Comparison of ENCODE assay signal across 17 cellular contexts in the genomic region with DNA sequence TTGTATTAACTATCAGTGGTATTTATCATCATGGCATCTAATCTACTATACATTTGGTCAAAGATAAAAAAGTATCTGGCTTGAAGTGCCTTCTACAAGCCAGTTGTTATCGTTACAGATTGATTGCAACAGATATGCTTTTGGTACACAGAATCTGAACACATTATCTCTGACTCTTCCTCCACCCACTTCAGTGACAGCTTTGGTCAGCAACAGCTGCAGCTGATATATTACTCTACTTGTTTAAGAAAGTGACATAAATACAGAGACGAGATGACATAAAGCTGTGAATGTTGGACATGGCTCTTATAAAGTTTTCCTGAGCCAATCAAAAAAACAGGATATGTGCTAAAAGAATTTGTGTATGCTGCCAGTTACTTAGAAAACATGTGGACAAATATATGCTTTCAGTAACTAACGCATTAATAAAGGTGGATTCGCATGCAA.
DNase-seq lines count a peak whose midpoint lies in the region; ATAC-seq, FAIRE-seq and TF ChIP-seq lines count a peak whose summit lies in the region.
"Had no signal": no experiment of that assay in that cellular context is flagged by ENCODE, and none has a peak within 500 bp of the region (broad histone marks: within the 10 kb centered on the region; RNA-seq: fewer than 3 reads in every experiment).

No MANE protein-coding gene starts in this region.

- no peaks in the 10 kb centered on the region for H3K27me3 Mint-ChIP-seq in activated naive CD8-positive, alpha-beta T cell treated with anti-CD3 and anti-CD28 coated beads for 36 hours
- H3K27me3 Mint-ChIP-seq: IgD-negative memory B cell had no signal

- 22 to 29% (median 27%) methylated on average over 4 of the region's 4 CpGs for WGBS in heart left ventricle, 4 donors
- 53% methylated on average over 4 of the region's 4 CpGs for WGBS in HepG2 (ENCODE audit: low lambda C conversion rate)

- no peaks in the 10 kb centered on the region for H3K9me3 Mint-ChIP-seq in activated naive CD8-positive, alpha-beta T cell treated with anti-CD3 and anti-CD28 coated beads for 36 hours
- H3K9me3 Mint-ChIP-seq: activated naive CD4-positive, alpha-beta T cell treated with anti-CD3 and anti-CD28 coated beads for 36 hours; IgD-negative memory B cell had no signal

- H3K4me3 ChIP-seq in left ventricle myocardium inferior: peak overlapping the region; percentile 36
- peak overlapping the region in 5 of 12 donors; percentile 9 to 33 (median 16) for H3K4me3 ChIP-seq in heart left ventricle
- no peak overlapping the region; a peak in 1 of 6 replicates for H3K4me3 ChIP-seq in HepG2 (replicated peaks in 1 of 3; ENCODE audit: insufficient read depth in 1 of 3, low read depth in 2 of 3, low read length in 3 of 3)

- no peak for TF ChIP-seq CTCF in left ventricle myocardium inferior (IDR thresholded peaks at IDR 0.05; ENCODE audit: borderline replicate concordance)
- TF ChIP-seq CTCF in heart left ventricle (IDR thresholded peaks at IDR 0.05): no peak
- TF ChIP-seq CTCF in HepG2 (CRISPR knock-in tag; IDR thresholded peaks at IDR 0.05): no peak

- H3K9ac ChIP-seq in HepG2 (ENCODE audit: insufficient read depth, low read depth, low read length): no peak overlapping the region

- no peak overlapping the region for H2AFZ ChIP-seq in HepG2 (ENCODE audit: low read length)

- CTCF ChIA-PET in HepG2 (lab: Yijun Ruan, JAX; ENCODE audit: low intra/inter-chr PET ratio, low total read pairs): no interaction called here

- POLR2A ChIA-PET in HepG2 (lab: Yijun Ruan, JAX): interaction anchor here (1.2 to 2.6 kb wide), 2 partner anchors 59 to 192 kb away, joined by 6 to 10 read pairs; no protein-coding TSS in a partner anchor

- H3K4me2 ChIP-seq in HepG2 (ENCODE audit: low read depth, low read length): peak overlapping the region; percentile 62

- peaks cover 73% of the 10 kb centered on the region for H3K4me1 Mint-ChIP-seq in activated naive CD8-positive, alpha-beta T cell treated with anti-CD3 and anti-CD28 coated beads for 36 hours

- peaks cover 5% of the 10 kb centered on the region for H3K79me2 ChIP-seq in HepG2 (ENCODE audit: insufficient read depth, low read length)

- no peak for TF ChIP-seq RAD21 in HepG2 (CRISPR knock-in tag; IDR thresholded peaks at IDR 0.05)

- FAIRE-seq in HepG2 (lab: Jason Lieb, UNC): no peak

- no peak for DNase-seq in left ventricle myocardium inferior
- no peak for DNase-seq in heart left ventricle
- DNase-seq in activated naive CD8-positive, alpha-beta T cell treated with anti-CD3 and anti-CD28 coated beads for 36 hours: no peak
- DNase-seq in HepG2 (ENCODE audit: low spot score): no peak
- DNase-seq in stimulated activated CD4-positive, alpha-beta T cell treated with anti-CD3 and anti-CD28 coated beads, Interleukin-1b, Interleukin-23, amount 100 ng/mL, for 48 hours: no peak
- DNase-seq in NK-92 treated with Interleukin-12 subunit alpha and Interleukin-12 subunit beta, amount 100 ng/mL, for 24 hours (lab: John Stamatoyannopoulos, UW): no peak
- no peak for DNase-seq in GOT3 (lab: John Stamatoyannopoulos, UW)
- no peak for DNase-seq in kidney glomerular epithelial cell (lab: John Stamatoyannopoulos, UW)
- DNase-seq: activated CD4-positive, CD25-positive, alpha-beta regulatory T cell treated with anti-CD3 and anti-CD28 coated beads, Interleukin-2, amount 50 U/mL, for 72 hours; activated naive CD4-positive, alpha-beta T cell treated with anti-CD3 and anti-CD28 coated beads for 36 hours; left colon; NCI-H2029 treated with DMSO at 0.1 percent for 48 hours; nucleus accumbens; stimulated activated CD4-positive, alpha-beta T cell treated with anti-CD3 and anti-CD28 coated beads, Interleukin-15, amount 100 ng/mL, for 24 hours; stimulated activated CD8-positive, alpha-beta memory T cell treated with anti-CD3 and anti-CD28 coated beads, Interleukin-4, amount 100 ng/mL, for 48 hours had no signal

- H3K9me3 ChIP-seq in left ventricle myocardium inferior (replicated peaks) (no peaks in the 10 kb centered on the region), heart left ventricle (no peaks in the 10 kb centered on the region), HepG2 (ENCODE audit: low read length) (no peaks in the 10 kb centered on the region)

- H3K27ac ChIP-seq in left ventricle myocardium inferior (replicated peaks) (peak overlapping the region; percentile 48), heart left ventricle (peak overlapping the region in 6 of 12 donors; percentile 13 to 50 (median 26)), HepG2 (ENCODE audit: extremely low read length, insufficient read depth, low read length) (peak overlapping the region; percentile 21)
- H3K27ac ChIP-seq: coronary artery had no signal

- no peaks in the 10 kb centered on the region for H4K20me1 ChIP-seq in HepG2 (ENCODE audit: insufficient read depth, low read length)

- H3K27ac Mint-ChIP-seq in activated naive CD8-positive, alpha-beta T cell treated with anti-CD3 and anti-CD28 coated beads for 36 hours: peak overlapping the region; percentile 82
- H3K27ac Mint-ChIP-seq: activated naive CD4-positive, alpha-beta T cell treated with anti-CD3 and anti-CD28 coated beads for 36 hours had no signal

- TF ChIP-seq POLR2A in heart left ventricle (IDR thresholded peaks at IDR 0.05) (no peak), HepG2 (IDR thresholded peaks at IDR 0.05; ENCODE audit: insufficient read depth in 1 of 2, low read depth in 2 of 2, low read length in 2 of 2) (no peak)

- H3K4me1 ChIP-seq in left ventricle myocardium inferior: peaks cover 74% of the 10 kb centered on the region
- peaks cover 7 to 62% (median 42%) of the 10 kb centered on the region in 12 donors for H3K4me1 ChIP-seq in heart left ventricle
- peaks cover 59% of the 10 kb centered on the region for H3K4me1 ChIP-seq in HepG2 (ENCODE audit: insufficient read depth, low read length)

- H3K27me3 ChIP-seq in left ventricle myocardium inferior (ENCODE audit: low read depth) (no peaks in the 10 kb centered on the region), heart left ventricle (no peaks in the 10 kb centered on the region), HepG2 (ENCODE audit: control insufficient read depth in 1 of 2, insufficient read depth in 2 of 2, low read length in 2 of 2) (no peaks in the 10 kb centered on the region)

- H3K4me3 Mint-ChIP-seq in activated naive CD8-positive, alpha-beta T cell treated with anti-CD3 and anti-CD28 coated beads for 36 hours: no peak overlapping the region

- no peak for ATAC-seq in heart left ventricle
- ATAC-seq in HepG2: no peak
- ATAC-seq: left colon had no signal

- H3K36me3 ChIP-seq in left ventricle myocardium inferior (no peaks in the 10 kb centered on the region), heart left ventricle (no peaks in the 10 kb centered on the region), HepG2 (replicated peaks in 1 of 2; ENCODE audit: control insufficient read depth in 1 of 2, insufficient read depth in 2 of 2, low read length in 2 of 2) (no peaks in the 10 kb centered on the region)

- in situ Hi-C loops in HepG2 (cut with HindIII; ENCODE audit: extremely low pct_ligation_motif_present, low pct_unique_long_range_greater_than_20kb): no loop called here

- no peak for TF ChIP-seq EP300 in HepG2 (IDR thresholded peaks at IDR 0.05; ENCODE audit: low read depth in 2 of 2, low read length in 2 of 2)
- no peak for TF ChIP-seq EP300 in HepG2 (CRISPR knock-in tag; IDR thresholded peaks at IDR 0.05; ENCODE audit: borderline replicate concordance)

- BruUV-seq in HepG2 (replicated peaks; lab: Mats Ljungman, UMichigan): no TSS peak

- peaks cover 44% of the 10 kb centered on the region for H3K36me3 Mint-ChIP-seq in activated naive CD8-positive, alpha-beta T cell treated with anti-CD3 and anti-CD28 coated beads for 36 hours

- intact Hi-C loops in left ventricle myocardium inferior (cut with micrococcal nuclease): no loop called here
- intact Hi-C loops in heart left ventricle (cut with DNase I): loop anchor here in 1 of 10 donors (2.0 kb wide), 1 partner anchor 19 kb away; no protein-coding TSS in a partner anchor
- intact Hi-C loops in HepG2 (cut with micrococcal nuclease; ENCODE audit: unreplicated experiment): no loop called here

TF ChIP-seq in HepG2, 621 proteins besides CTCF, POLR2A, EP300 and RAD21 (continues in another document):
- TF ChIP-seq, protein P1, sequence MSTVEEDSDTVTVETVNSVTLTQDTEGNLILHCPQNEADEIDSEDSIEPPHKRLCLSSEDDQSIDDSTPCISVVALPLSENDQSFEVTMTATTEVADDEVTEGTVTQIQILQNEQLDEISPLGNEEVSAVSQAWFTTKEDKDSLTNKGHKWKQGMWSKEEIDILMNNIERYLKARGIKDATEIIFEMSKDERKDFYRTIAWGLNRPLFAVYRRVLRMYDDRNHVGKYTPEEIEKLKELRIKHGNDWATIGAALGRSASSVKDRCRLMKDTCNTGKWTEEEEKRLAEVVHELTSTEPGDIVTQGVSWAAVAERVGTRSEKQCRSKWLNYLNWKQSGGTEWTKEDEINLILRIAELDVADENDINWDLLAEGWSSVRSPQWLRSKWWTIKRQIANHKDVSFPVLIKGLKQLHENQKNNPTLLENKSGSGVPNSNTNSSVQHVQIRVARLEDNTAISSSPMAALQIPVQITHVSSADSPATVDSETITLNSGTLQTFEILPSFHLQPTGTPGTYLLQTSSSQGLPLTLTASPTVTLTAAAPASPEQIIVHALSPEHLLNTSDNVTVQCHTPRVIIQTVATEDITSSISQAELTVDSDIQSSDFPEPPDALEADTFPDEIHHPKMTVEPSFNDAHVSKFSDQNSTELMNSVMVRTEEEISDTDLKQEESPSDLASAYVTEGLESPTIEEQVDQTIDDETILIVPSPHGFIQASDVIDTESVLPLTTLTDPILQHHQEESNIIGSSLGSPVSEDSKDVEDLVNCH (CRISPR knock-in tag; IDR thresholded peaks at IDR 0.05): no peak
- TF ChIP-seq ZNF335 (CRISPR knock-in tag; IDR thresholded peaks at IDR 0.05) (no peak), SMARCC2 (IDR thresholded peaks at IDR 0.05) (no peak), CCDC6 (CRISPR knock-in tag; IDR thresholded peaks at IDR 0.05) (0 out of 2 replicates have a peak, but pooled peaks have one; percentile 8), CEBPB (IDR thresholded peaks at IDR 0.05; ENCODE audit: borderline replicate concordance, low read depth, low read length) (peak; percentile 53; the same call in 1 of the 2 replicates), AGO1 (IDR thresholded peaks at IDR 0.05; ENCODE audit: low read depth, low read length, poor library complexity, severe bottlenecking) (no peak), NAIF1 (CRISPR knock-in tag; IDR thresholded peaks at IDR 0.05; ENCODE audit: borderline replicate concordance) (0 out of 2 replicates have a peak, but pooled peaks have one; percentile 7), ZNF567 (CRISPR knock-in tag; IDR thresholded peaks at IDR 0.05; ENCODE audit: borderline replicate concordance) (no peak), ZNF12 (CRISPR knock-in tag; IDR thresholded peaks at IDR 0.05) (no peak)
